In the genomic region with DNA sequence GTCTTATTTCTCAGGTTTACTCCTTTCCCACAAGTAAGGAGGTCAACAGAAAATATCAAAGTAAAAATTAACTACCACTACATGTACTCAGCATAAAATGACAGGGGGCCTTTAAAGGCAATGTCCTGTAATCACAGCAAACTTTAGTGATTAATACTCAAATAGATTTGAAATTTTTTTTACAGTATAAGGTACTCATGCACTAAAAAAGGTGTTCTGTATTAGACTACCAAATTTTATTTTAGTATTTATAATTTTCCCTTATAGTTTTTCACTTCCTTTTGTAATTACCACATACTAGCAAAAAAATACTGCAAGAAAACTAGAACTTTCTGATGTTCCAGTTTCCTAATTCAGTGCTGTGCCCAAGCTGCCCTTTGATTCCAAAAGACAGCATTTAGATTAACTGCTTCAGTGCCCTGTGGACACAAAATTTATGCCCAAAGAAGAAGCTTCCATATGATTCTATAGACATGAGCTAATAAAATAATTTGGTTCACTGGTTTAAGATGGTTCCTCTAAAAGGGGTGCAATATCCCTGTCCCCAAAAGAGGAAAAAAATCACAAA, we compare ENCODE assay signal across 9 cellular contexts.
A peak's percentile ranks its signal among the peaks of the same experiment; 100 is the strongest.
DNase-seq lines count a peak whose midpoint lies in the region; ATAC-seq and TF ChIP-seq lines count a peak whose summit lies in the region.
"Had no signal": no experiment of that assay in that cellular context is flagged by ENCODE, and none has a peak within 500 bp of the region (broad histone marks: within the 10 kb centered on the region; RNA-seq: fewer than 3 reads in every experiment).

No MANE protein-coding gene starts in this region.

- no peak overlapping the region for H2BK120ac ChIP-seq in mesenchymal stem cell (ENCODE audit: low read depth, low read length)

- H3K36me3 ChIP-seq in right atrium auricular region: no peaks in the 10 kb centered on the region
- H3K36me3 ChIP-seq in mesenchymal stem cell (ENCODE audit: control insufficient read depth in 1 of 2, insufficient read depth in 2 of 2, low read depth in 1 of 2, low read length in 2 of 2): no peaks in the 10 kb centered on the region
- H3K36me3 ChIP-seq in upper lobe of right lung: no peaks in the 10 kb centered on the region
- H3K36me3 ChIP-seq in aorta (ENCODE audit: control insufficient read depth in 1 of 2, insufficient read depth in 2 of 2, low read length in 1 of 2): no peaks in the 10 kb centered on the region

- no peak for TF ChIP-seq CTCF in right atrium auricular region (IDR thresholded peaks at IDR 0.05)
- no peak for TF ChIP-seq CTCF in upper lobe of right lung (IDR thresholded peaks at IDR 0.05)

- no peak overlapping the region for H2BK12ac ChIP-seq in mesenchymal stem cell (ENCODE audit: low read length in 2 of 2)

- H2AFZ ChIP-seq in mesenchymal stem cell (ENCODE audit: low read depth, low read length): no peak overlapping the region

- no peak overlapping the region for H3K23ac ChIP-seq in mesenchymal stem cell (ENCODE audit: low read length in 2 of 2)

- no peak overlapping the region for H3K4ac ChIP-seq in mesenchymal stem cell (ENCODE audit: low read depth in 1 of 2, low read length in 2 of 2)

- H3K4me1 ChIP-seq in right atrium auricular region (peaks cover 0 to 62% of the 10 kb centered on the region in 2 donors), mesenchymal stem cell (ENCODE audit: control insufficient read depth, insufficient read depth, low read depth, low read length) (no peaks in the 10 kb centered on the region), upper lobe of right lung (peaks cover 12% of the 10 kb centered on the region), aorta (ENCODE audit: control insufficient read depth in 1 of 2, insufficient read depth in 2 of 2, low read length in 2 of 2) (peaks cover 2 to 14% of the 10 kb centered on the region in 2 donors)

- H3K4me3 ChIP-seq in right atrium auricular region (no peak overlapping the region), mesenchymal stem cell (ENCODE audit: insufficient read depth in 1 of 2, low read depth in 1 of 2, low read length in 2 of 2) (peak overlapping the region in 1 of 2 experiments; percentile 71), upper lobe of right lung (no peak overlapping the region), aorta (ENCODE audit: low read length in 2 of 2) (no peak overlapping the region)

- no peak overlapping the region for H3K14ac ChIP-seq in mesenchymal stem cell (ENCODE audit: low read length in 2 of 2)

- H3K9me3 Mint-ChIP-seq in activated naive CD8-positive, alpha-beta T cell treated with anti-CD3 and anti-CD28 coated beads, Interleukin-2, amount 10 ng/mL, durations not matched to agents 7 days and 5 days: peaks cover 6% of the 10 kb centered on the region

- H3K27me3 ChIP-seq in right atrium auricular region (no peaks in the 10 kb centered on the region), mesenchymal stem cell (ENCODE audit: control insufficient read depth in 1 of 2, insufficient read depth in 1 of 2, low read length in 2 of 2) (no peaks in the 10 kb centered on the region), upper lobe of right lung (no peaks in the 10 kb centered on the region), aorta (ENCODE audit: control insufficient read depth in 1 of 2, insufficient read depth in 2 of 2, low read length in 1 of 2) (no peaks in the 10 kb centered on the region)

- peak overlapping the region; percentile 22 for H3K27ac Mint-ChIP-seq in activated naive CD8-positive, alpha-beta T cell treated with anti-CD3 and anti-CD28 coated beads, Interleukin-2, amount 10 ng/mL, durations not matched to agents 7 days and 5 days

- no peak overlapping the region for H4K91ac ChIP-seq in mesenchymal stem cell (ENCODE audit: low read length)

- no peak overlapping the region for H2BK15ac ChIP-seq in mesenchymal stem cell (ENCODE audit: low read depth, poor library complexity, severe bottlenecking)

- no peak overlapping the region for H4K8ac ChIP-seq in mesenchymal stem cell (ENCODE audit: low read length)

- H2AK5ac ChIP-seq in mesenchymal stem cell (ENCODE audit: low read length, severe bottlenecking): no peak overlapping the region

- H3K36me3 Mint-ChIP-seq in activated naive CD8-positive, alpha-beta T cell treated with anti-CD3 and anti-CD28 coated beads, Interleukin-2, amount 10 ng/mL, durations not matched to agents 7 days and 5 days: peaks cover 28% of the 10 kb centered on the region

- no peak overlapping the region for H3K4me2 ChIP-seq in mesenchymal stem cell (ENCODE audit: low read length, poor library complexity, severe bottlenecking)

- H3K4me3 Mint-ChIP-seq in activated naive CD8-positive, alpha-beta T cell treated with anti-CD3 and anti-CD28 coated beads, Interleukin-2, amount 10 ng/mL, durations not matched to agents 7 days and 5 days: peak overlapping the region; percentile 74

- intact Hi-C loops in left cardiac atrium (cut with DNase I): loop anchor here (5.0 to 10.0 kb wide), 2 partner anchors 64 to 71 kb away; a partner anchor contains a TSS
- intact Hi-C loops in upper lobe of right lung (cut with DNase I): no loop called here
- intact Hi-C loops in aorta (cut with DNase I): loop anchor here (2.0 to 5.0 kb wide), 2 partner anchors 49 to 64 kb away; no protein-coding TSS in a partner anchor

- H3K9ac ChIP-seq in mesenchymal stem cell (ENCODE audit: low read length): peak overlapping the region; percentile 80

- peak overlapping the region; percentile 79 to 93 for H3K27ac ChIP-seq in right atrium auricular region
- H3K27ac ChIP-seq in mesenchymal stem cell (ENCODE audit: low read length, poor library complexity, severe bottlenecking): no peak overlapping the region
- peak overlapping the region; percentile 9 for H3K27ac ChIP-seq in upper lobe of right lung
- H3K27ac ChIP-seq in aorta (ENCODE audit: low read depth in 1 of 2, low read length in 2 of 2): no peak overlapping the region

- peaks cover 57% of the 10 kb centered on the region for H3K4me1 Mint-ChIP-seq in activated naive CD8-positive, alpha-beta T cell treated with anti-CD3 and anti-CD28 coated beads, Interleukin-2, amount 10 ng/mL, durations not matched to agents 7 days and 5 days

- peaks cover 18% of the 10 kb centered on the region for H3K79me1 ChIP-seq in mesenchymal stem cell (replicated peaks; ENCODE audit: low read length, poor library complexity, severe bottlenecking)

- ATAC-seq in left cardiac atrium (no peak), upper lobe of right lung (no peak), aorta (ENCODE audit: low FRiP score) (no peak)
- no peak for ATAC-seq in activated naive CD8-positive, alpha-beta T cell treated with anti-CD3 and anti-CD28 coated beads, Interleukin-2, amount 10 ng/mL, durations not matched to agents 7 days and 5 days (ENCODE audit: low read depth)

- POLR2A ChIA-PET in activated naive CD8-positive, alpha-beta T cell treated with anti-CD3 and anti-CD28 coated beads, Interleukin-2, amount 10 ng/mL, durations not matched to agents 7 days and 5 days (lab: Charles Lee): no interaction called here

- no peak overlapping the region for H2BK5ac ChIP-seq in mesenchymal stem cell (ENCODE audit: low read depth, low read length, poor library complexity, severe bottlenecking)

- H3K27me3 Mint-ChIP-seq in activated naive CD8-positive, alpha-beta T cell treated with anti-CD3 and anti-CD28 coated beads, Interleukin-2, amount 10 ng/mL, durations not matched to agents 7 days and 5 days: no peaks in the 10 kb centered on the region

- no peak overlapping the region for H3K18ac ChIP-seq in mesenchymal stem cell (ENCODE audit: low read depth in 1 of 2, low read length in 2 of 2)

- no peaks in the 10 kb centered on the region for H3K9me3 ChIP-seq in right atrium auricular region
- H3K9me3 ChIP-seq in mesenchymal stem cell (ENCODE audit: control insufficient read depth, low read length): no peaks in the 10 kb centered on the region
- H3K9me3 ChIP-seq in upper lobe of right lung: no peaks in the 10 kb centered on the region
- H3K9me3 ChIP-seq in aorta (ENCODE audit: control insufficient read depth, low read length): no peaks in the 10 kb centered on the region

- DNase-seq in right atrium auricular region (ENCODE audit: low spot score): no peak
- DNase-seq in left cardiac atrium: no peak
- no peak for DNase-seq in activated naive CD8-positive, alpha-beta T cell treated with anti-CD3 and anti-CD28 coated beads, Interleukin-2, amount 10 ng/mL, durations not matched to agents 7 days and 5 days
- no peak for DNase-seq in mesenchymal stem cell
- no peak for DNase-seq in upper lobe of right lung
- no peak for DNase-seq in activated gamma-delta T cell treated with Interleukin-2 at 50 U/mL for 16 hours
- DNase-seq in aorta: no peak
- no peak for DNase-seq in stimulated activated CD4-positive, alpha-beta T cell treated with anti-CD3 and anti-CD28 coated beads, Interleukin-12 subunit alpha, Interleukin-12 subunit beta, amount 100 ng/mL, for 4 hours
- DNase-seq: NCI-H1436 treated with DMSO at 0.1 percent for 48 hours had no signal

Comparison
In these comparisons a context has a peak if more than half of its experiments do, and no peak if none do; other contexts are left out.
1. H3K27ac ChIP-seq: peak in right atrium auricular region (2 of 2) and upper lobe of right lung (single experiment); none in mesenchymal stem cell (single experiment) and aorta (0 of 2).